Comparison of ENCODE assay signal across 1 cellular context in genomic region chr15:71435552-71435951, GRCh38.
TF ChIP-seq lines count a peak whose summit lies in the region.

No MANE protein-coding gene starts in this region.

TF ChIP-seq in HCT116, 20 proteins besides CTCF, POLR2A, EP300 and RAD21 (continued from another document):
- TF ChIP-seq, protein P1, sequence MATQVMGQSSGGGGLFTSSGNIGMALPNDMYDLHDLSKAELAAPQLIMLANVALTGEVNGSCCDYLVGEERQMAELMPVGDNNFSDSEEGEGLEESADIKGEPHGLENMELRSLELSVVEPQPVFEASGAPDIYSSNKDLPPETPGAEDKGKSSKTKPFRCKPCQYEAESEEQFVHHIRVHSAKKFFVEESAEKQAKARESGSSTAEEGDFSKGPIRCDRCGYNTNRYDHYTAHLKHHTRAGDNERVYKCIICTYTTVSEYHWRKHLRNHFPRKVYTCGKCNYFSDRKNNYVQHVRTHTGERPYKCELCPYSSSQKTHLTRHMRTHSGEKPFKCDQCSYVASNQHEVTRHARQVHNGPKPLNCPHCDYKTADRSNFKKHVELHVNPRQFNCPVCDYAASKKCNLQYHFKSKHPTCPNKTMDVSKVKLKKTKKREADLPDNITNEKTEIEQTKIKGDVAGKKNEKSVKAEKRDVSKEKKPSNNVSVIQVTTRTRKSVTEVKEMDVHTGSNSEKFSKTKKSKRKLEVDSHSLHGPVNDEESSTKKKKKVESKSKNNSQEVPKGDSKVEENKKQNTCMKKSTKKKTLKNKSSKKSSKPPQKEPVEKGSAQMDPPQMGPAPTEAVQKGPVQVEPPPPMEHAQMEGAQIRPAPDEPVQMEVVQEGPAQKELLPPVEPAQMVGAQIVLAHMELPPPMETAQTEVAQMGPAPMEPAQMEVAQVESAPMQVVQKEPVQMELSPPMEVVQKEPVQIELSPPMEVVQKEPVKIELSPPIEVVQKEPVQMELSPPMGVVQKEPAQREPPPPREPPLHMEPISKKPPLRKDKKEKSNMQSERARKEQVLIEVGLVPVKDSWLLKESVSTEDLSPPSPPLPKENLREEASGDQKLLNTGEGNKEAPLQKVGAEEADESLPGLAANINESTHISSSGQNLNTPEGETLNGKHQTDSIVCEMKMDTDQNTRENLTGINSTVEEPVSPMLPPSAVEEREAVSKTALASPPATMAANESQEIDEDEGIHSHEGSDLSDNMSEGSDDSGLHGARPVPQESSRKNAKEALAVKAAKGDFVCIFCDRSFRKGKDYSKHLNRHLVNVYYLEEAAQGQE (IDR thresholded peaks at IDR 0.05; ENCODE audit: low read depth), result no peak
- no peak for TF ChIP-seq EZH2phosphoT487 (IDR thresholded peaks at IDR 0.05; ENCODE audit: borderline replicate concordance)
- no peak for TF ChIP-seq TCF7L2 (IDR thresholded peaks at IDR 0.05; ENCODE audit: borderline replicate concordance, extremely low read depth, insufficient read depth, insufficient read length)
- TF ChIP-seq MAX (IDR thresholded peaks at IDR 0.05), result peak; percentile 79
- peak; percentile 50; the same call in 1 of the 2 replicates for TF ChIP-seq CBX3 (IDR thresholded peaks at IDR 0.05; ENCODE audit: low read depth)
- TF ChIP-seq ELF1 (IDR thresholded peaks at IDR 0.05; ENCODE audit: borderline replicate concordance, low read depth), result no peak
- TF ChIP-seq SP1 (IDR thresholded peaks at IDR 0.05; ENCODE audit: low read depth), result no peak
- TF ChIP-seq YY1 (IDR thresholded peaks at IDR 0.05; ENCODE audit: extremely low read depth, insufficient replicate concordance, low read depth, low read length), result no peak
TF ChIP-seq in HCT116: peak in this region for 2.
